Comparison of ENCODE assay signal across 1 cellular context in the genomic region with DNA sequence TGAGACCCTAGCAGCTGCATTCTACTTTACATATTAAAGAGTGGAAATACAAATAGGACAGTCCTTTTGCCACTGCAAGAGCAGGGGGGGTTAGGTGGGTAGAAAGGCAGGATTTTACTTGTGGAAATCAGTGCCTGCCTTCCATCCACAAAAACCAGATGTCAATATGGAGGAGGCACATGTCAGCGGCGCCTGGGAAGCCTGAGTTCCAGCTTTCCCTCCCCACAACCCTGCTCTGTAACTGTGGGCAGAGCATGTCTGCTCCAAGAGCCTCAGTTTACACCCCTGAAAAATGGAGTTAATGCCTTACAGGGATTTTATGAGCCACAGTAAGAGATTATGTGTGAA.
TF ChIP-seq lines count a peak whose summit lies in the region.

No MANE protein-coding gene starts in this region.

TF ChIP-seq in IMR-90, 13 proteins besides CTCF, POLR2A, EP300 and RAD21:
- TF ChIP-seq MXI1 (IDR thresholded peaks at IDR 0.05; ENCODE audit: borderline replicate concordance, low read depth, low read length) (no peak), CHD1 (IDR thresholded peaks at IDR 0.05; ENCODE audit: low read depth, low read length) (no peak)
- TF ChIP-seq, protein P1, sequence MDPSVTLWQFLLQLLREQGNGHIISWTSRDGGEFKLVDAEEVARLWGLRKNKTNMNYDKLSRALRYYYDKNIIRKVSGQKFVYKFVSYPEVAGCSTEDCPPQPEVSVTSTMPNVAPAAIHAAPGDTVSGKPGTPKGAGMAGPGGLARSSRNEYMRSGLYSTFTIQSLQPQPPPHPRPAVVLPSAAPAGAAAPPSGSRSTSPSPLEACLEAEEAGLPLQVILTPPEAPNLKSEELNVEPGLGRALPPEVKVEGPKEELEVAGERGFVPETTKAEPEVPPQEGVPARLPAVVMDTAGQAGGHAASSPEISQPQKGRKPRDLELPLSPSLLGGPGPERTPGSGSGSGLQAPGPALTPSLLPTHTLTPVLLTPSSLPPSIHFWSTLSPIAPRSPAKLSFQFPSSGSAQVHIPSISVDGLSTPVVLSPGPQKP (IDR thresholded peaks at IDR 0.05; ENCODE audit: borderline replicate concordance, low read depth, low read length): no peak
